In genomic region chr3:75342425-75342824, GRCh38 we compare ENCODE assay signal across 29 cellular contexts.
"Had no signal": no experiment of that assay in that cellular context is flagged by ENCODE, and none has a peak within 500 bp of the region (broad histone marks: within the 10 kb centered on the region; RNA-seq: fewer than 3 reads in every experiment).

No MANE protein-coding gene starts in this region.

- H3K9me3 ChIP-seq: colonic mucosa, pancreas, prostate gland, suprapubic skin, tibial artery had no signal

- H3K27ac ChIP-seq: colonic mucosa, dorsolateral prefrontal cortex, pancreas, prostate gland, suprapubic skin, tibial artery had no signal

- H3K4me1 ChIP-seq: colonic mucosa, pancreas, prostate gland, suprapubic skin had no signal

- H3K9me3 Mint-ChIP-seq: activated T-cell treated with anti-CD3 and anti-CD28 coated beads, Interleukin-2, amount 50 U/mL, for 72 hours; mesothelial cell of epicardium; neural crest cell had no signal

- H3K4me2 ChIP-seq: smooth muscle cell had no signal

- H3K36me3 Mint-ChIP-seq: activated naive CD8-positive, alpha-beta T cell; mesothelial cell of epicardium; naive B cell had no signal

- H3K27me3 ChIP-seq: colonic mucosa, dorsolateral prefrontal cortex, pancreas, suprapubic skin, tibial artery had no signal

- H3K36me3 ChIP-seq: colonic mucosa, pancreas, prostate gland, suprapubic skin, tibial artery had no signal

- H3K4me3 Mint-ChIP-seq: activated naive CD8-positive, alpha-beta T cell; activated T-cell treated with anti-CD3 and anti-CD28 coated beads, Interleukin-2, amount 50 U/mL, for 72 hours; naive B cell; neural crest cell had no signal

- H3K27ac Mint-ChIP-seq: activated naive CD8-positive, alpha-beta T cell; activated T-cell treated with anti-CD3 and anti-CD28 coated beads, Interleukin-2, amount 50 U/mL, for 72 hours; mesothelial cell of epicardium had no signal

- H3K4me1 Mint-ChIP-seq: naive B cell had no signal

- ATAC-seq: activated T-cell treated with anti-CD3 and anti-CD28 coated beads, Interleukin-2, amount 50 U/mL, for 72 hours had no signal

- DNase-seq: activated CD4-positive, alpha-beta T cell treated with anti-CD3 and anti-CD28 coated beads for 4 hours; activated CD4-positive, alpha-beta T cell treated with anti-CD3 and anti-CD28 coated beads, Interleukin-2, amount 50 U/mL, for 4 hours; activated CD4-positive, CD25-positive, alpha-beta regulatory T cell; activated effector memory CD4-positive, alpha-beta T cell treated with Interleukin-2 at 50 U/mL for 16 hours; activated naive CD4-positive, alpha-beta T cell treated with Interleukin-2 at 50 U/mL for 16 hours; activated T-cell treated with anti-CD3 and anti-CD28 coated beads for 4 hours; activated T-cell treated with anti-CD3 and anti-CD28 coated beads, Interleukin-2, amount 50 U/mL, for 72 hours; anterior cingulate cortex; cerebellar nuclear complex; colonic mucosa; dorsolateral prefrontal cortex; effector memory CD4-positive, alpha-beta T cell; glutamatergic neuron; hypothalamus; naive B cell; nucleus accumbens; pancreas; retina; stimulated activated CD4-positive, alpha-beta T cell treated with anti-CD3 and anti-CD28 coated beads, Interleukin-1b, Interleukin-23, amount 100 ng/mL, for 48 hours; stimulated activated CD4-positive, alpha-beta T cell treated with anti-CD3 and anti-CD28 coated beads, Interleukin-4, amount 100 ng/mL, for 4 hours; stimulated activated naive CD4-positive, alpha-beta T cell; T-helper 2 cell; tibial artery had no signal

- H3K4me3 ChIP-seq: colonic mucosa, dorsolateral prefrontal cortex, pancreas, prostate gland, smooth muscle cell, suprapubic skin, tibial artery had no signal
